In genomic region chr19:9828551-9829063, GRCh38 we compare ENCODE assay signal across 8 cellular contexts. TPM values are rescaled to one million over a fixed set of nuclear protein-coding genes. Genes with fewer than 3 reads are reported as not detected.
DNase-seq lines count a peak whose midpoint lies in the region; ATAC-seq and TF ChIP-seq lines count a peak whose summit lies in the region.

No MANE protein-coding gene starts in this region.

- peak overlapping the region; percentile 98 for H3K27ac Mint-ChIP-seq in chondrocyte (ENCODE audit: unreplicated experiment)
- H3K27ac Mint-ChIP-seq in naive B cell, result peak overlapping the region in 4 of 6 donors; percentile 74 to 91 (median 78)

- H3K4me3 Mint-ChIP-seq in chondrocyte (ENCODE audit: unreplicated experiment), result peak overlapping the region; percentile 100
- H3K4me3 Mint-ChIP-seq in naive B cell, result peak overlapping the region; percentile 93 to 100 (median 100)

- ATAC-seq in naive B cell (ENCODE audit: low read depth in 2 of 2) (no peak), GM21576 (IDR thresholded peaks at IDR 0.05; ENCODE audit: unreplicated experiment) (no peak)

- intact Hi-C loops in posterior cingulate gyrus (cut with DNase I), result no loop called here

- H3K4me1 Mint-ChIP-seq in chondrocyte (ENCODE audit: low read depth), result peaks cover 31% of the 10 kb centered on the region
- peaks cover 18 to 31% (median 26%) of the 10 kb centered on the region in 3 donors for H3K4me1 Mint-ChIP-seq in naive B cell

- TF ChIP-seq CTCF in AG10803 (conservative IDR thresholded peaks at IDR 0.05; ENCODE audit: low read length), result no peak
- no peak for TF ChIP-seq CTCF in LNCaP clone FGC (IDR thresholded peaks at IDR 0.05; ENCODE audit: control insufficient read depth, extremely low read depth, insufficient read depth)
- TF ChIP-seq CTCF in chondrocyte (IDR thresholded peaks at IDR 0.05), result no peak

- no peak for DNase-seq in AG10803 (ENCODE audit: low read depth)
- DNase-seq in LNCaP clone FGC (ENCODE audit: low read depth), result no peak
- no peak for DNase-seq in chondrocyte (ENCODE audit: low spot score)
- DNase-seq in naive B cell, result no peak
- DNase-seq in posterior cingulate gyrus, result no peak
- no peak for DNase-seq in activated gamma-delta T cell treated with Interleukin-2 at 50 U/mL for 16 hours
- no peak for DNase-seq in NCI-H2171 (lab: John Stamatoyannopoulos, UW)

- H3K9me3 Mint-ChIP-seq in chondrocyte (ENCODE audit: low read depth) (no peaks in the 10 kb centered on the region), naive B cell (no peaks in the 10 kb centered on the region)

- H3K27me3 Mint-ChIP-seq in chondrocyte (ENCODE audit: low read depth) (no peaks in the 10 kb centered on the region), naive B cell (no peaks in the 10 kb centered on the region)

- H3K4me3 ChIP-seq in AG10803 (ENCODE audit: low read length) (peak overlapping the region; percentile 95), LNCaP clone FGC (ENCODE audit: low read depth, low read length) (peak overlapping the region; percentile 79)

- H3K36me3 Mint-ChIP-seq in chondrocyte (ENCODE audit: low read depth) (peaks cover 1% of the 10 kb centered on the region), naive B cell (peaks cover 0 to 4% of the 10 kb centered on the region in 2 donors)

RNA-seq across cellular contexts. Expression of gene UBL5, which starts 0.9 kb away (rescaled TPM):
- 265 to 294 TPM (median 265 TPM) in 3 replicates for total RNA-seq in chondrocyte
- 100 to 1,000 TPM; 401 to 570 (median 499) TPM for polyA plus RNA-seq in naive B cell (ENCODE audit: low read depth in 6 of 6)

RNA-seq across cellular contexts. Expression of gene PIN1, which starts 6.5 kb away (rescaled TPM):
- 64.5 to 78.4 TPM (median 65.5 TPM) in 3 replicates for total RNA-seq in chondrocyte
- polyA plus RNA-seq in naive B cell (ENCODE audit: low read depth in 6 of 6), result 100 to 1,000 TPM in 1 of 6 donors, 10 to 100 TPM in 5; 59.3 to 102 (median 68.3) TPM

RNA-seq across cellular contexts. Expression of gene FBXL12, which starts 9.7 kb away (rescaled TPM):
- total RNA-seq in chondrocyte, result 24.2 to 27.8 TPM (median 26.7 TPM) in 3 replicates
- 10 to 100 TPM; 12.6 to 24.7 (median 13.4) TPM for polyA plus RNA-seq in naive B cell (ENCODE audit: low read depth in 6 of 6)
